Comparison of ENCODE assay signal across 13 cellular contexts in the genomic region with DNA sequence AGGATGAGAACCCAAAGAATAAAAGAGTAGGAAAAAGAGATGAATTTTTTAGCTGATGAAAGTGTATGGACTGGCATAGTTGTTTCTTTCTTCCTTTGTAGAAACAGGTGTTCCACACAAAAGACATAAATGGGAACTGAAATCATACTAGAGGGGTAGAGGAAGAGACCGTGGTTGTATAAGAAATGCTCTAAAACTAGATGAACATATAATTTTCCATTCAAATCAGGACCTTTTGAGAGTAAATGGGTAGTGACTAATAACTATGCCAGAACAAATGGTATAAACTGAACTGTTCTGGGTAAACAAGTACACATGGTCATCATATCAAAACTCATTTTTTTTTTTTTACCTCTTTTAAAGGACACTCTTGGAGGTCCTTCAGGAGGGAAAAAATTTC.
"Had no signal": no experiment of that assay in that cellular context is flagged by ENCODE, and none has a peak within 500 bp of the region (broad histone marks: within the 10 kb centered on the region; RNA-seq: fewer than 3 reads in every experiment).

No MANE protein-coding gene starts in this region.

- H3K27me3 Mint-ChIP-seq: dendritic cell treated with granulocyte-macrophage colony-stimulating factor and Interleukin-4, amounts not matched to agents 40 ng/mL and 50 ng/mL, for 4 days; natural killer cell treated with Interleukin-12 subunit alpha and Interleukin-12 subunit beta and Interleukin-15 and Interleukin-18, amount 100 ng/mL, for 72 hours had no signal

- H3K27ac Mint-ChIP-seq: dendritic cell treated with granulocyte-macrophage colony-stimulating factor and Interleukin-4, amounts not matched to agents 40 ng/mL and 50 ng/mL, for 4 days; natural killer cell treated with Interleukin-12 subunit alpha and Interleukin-12 subunit beta and Interleukin-15 and Interleukin-18, amount 100 ng/mL, for 72 hours; stimulated activated effector memory CD8-positive, alpha-beta T cell treated with anti-CD3 and anti-CD28 coated beads, Interleukin-12 subunit alpha, Interleukin-12 subunit beta, amount 100 ng/mL, for 72 hours had no signal

- H3K4me1 ChIP-seq: tibial artery had no signal

- H3K9me3 ChIP-seq: tibial artery had no signal

- ATAC-seq: foreskin keratinocyte; natural killer cell treated with Interleukin-12 subunit alpha and Interleukin-12 subunit beta and Interleukin-15 and Interleukin-18, amount 100 ng/mL, for 72 hours; stimulated activated effector memory CD8-positive, alpha-beta T cell treated with anti-CD3 and anti-CD28 coated beads, Interleukin-12 subunit alpha, Interleukin-12 subunit beta, amount 100 ng/mL, for 72 hours had no signal

- H3K4me3 Mint-ChIP-seq: dendritic cell treated with granulocyte-macrophage colony-stimulating factor and Interleukin-4, amounts not matched to agents 40 ng/mL and 50 ng/mL, for 4 days; natural killer cell treated with Interleukin-12 subunit alpha and Interleukin-12 subunit beta and Interleukin-15 and Interleukin-18, amount 100 ng/mL, for 72 hours; stimulated activated effector memory CD8-positive, alpha-beta T cell treated with anti-CD3 and anti-CD28 coated beads, Interleukin-12 subunit alpha, Interleukin-12 subunit beta, amount 100 ng/mL, for 72 hours had no signal

- H3K27ac ChIP-seq: foreskin keratinocyte, tibial artery had no signal

- H3K9me3 Mint-ChIP-seq: natural killer cell treated with Interleukin-12 subunit alpha and Interleukin-12 subunit beta and Interleukin-15 and Interleukin-18, amount 100 ng/mL, for 72 hours; stimulated activated effector memory CD8-positive, alpha-beta T cell treated with anti-CD3 and anti-CD28 coated beads, Interleukin-12 subunit alpha, Interleukin-12 subunit beta, amount 100 ng/mL, for 72 hours had no signal

- H3K27me3 ChIP-seq: foreskin keratinocyte, tibial artery had no signal

- H3K36me3 ChIP-seq: tibial artery had no signal

- H3K4me3 ChIP-seq: tibial artery had no signal

- DNase-seq: activated CD4-positive, alpha-beta T cell treated with anti-CD3 and anti-CD28 coated beads, Interleukin-2, amount 50 U/mL, for 4 hours; activated CD4-positive, CD25-positive, alpha-beta regulatory T cell treated with anti-CD3 and anti-CD28 coated beads, Interleukin-2, amount 50 U/mL, for 72 hours; activated naive CD4-positive, alpha-beta T cell treated with Interleukin-2 at 50 U/mL for 16 hours; activated T-cell treated with anti-CD3 and anti-CD28 coated beads for 4 hours; effector memory CD4-positive, alpha-beta T cell; foreskin keratinocyte; glutamatergic neuron; posterior cingulate gyrus; retina; tibial artery had no signal
